In the genomic region with DNA sequence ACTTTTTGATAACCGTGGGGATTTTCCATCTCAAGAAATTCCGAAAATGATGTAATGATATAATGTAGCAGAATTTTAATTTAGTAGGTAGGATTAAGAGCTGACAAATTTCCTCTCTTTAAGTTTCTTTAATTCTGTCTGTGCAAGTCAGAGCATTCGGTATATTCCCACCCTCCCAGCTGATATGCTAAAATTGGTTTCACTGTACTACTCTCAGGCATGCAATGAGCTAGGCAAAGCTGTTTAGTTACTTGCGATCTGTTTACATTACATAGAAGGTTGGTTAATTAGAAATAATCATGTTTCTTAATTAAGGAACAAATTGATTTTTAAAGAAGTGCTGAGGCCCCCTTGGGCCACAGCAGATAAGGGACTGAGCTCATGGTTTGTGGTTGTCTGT, we compare ENCODE assay signal across 9 cellular contexts.
"Had no signal": no experiment of that assay in that cellular context is flagged by ENCODE, and none has a peak within 500 bp of the region (broad histone marks: within the 10 kb centered on the region; RNA-seq: fewer than 3 reads in every experiment).

No MANE protein-coding gene starts in this region.

- H2AFZ ChIP-seq: GM23248, GM23338 had no signal

- H3K4me1 ChIP-seq: HAP-1 had no signal

- H3K4me1 Mint-ChIP-seq: GM23338, H9 had no signal

- H3K9ac ChIP-seq: GM23248 had no signal

- H3K4me3 Mint-ChIP-seq: GM23338, H9, HFFc6 had no signal

- H3K4me2 ChIP-seq: GM23338 had no signal

- H3K4me3 ChIP-seq: GM23248, GM23338, HAP-1 had no signal

- H3K36me3 ChIP-seq: HAP-1 had no signal

- H3K9me3 ChIP-seq: HAP-1 had no signal

- DNase-seq: GM23248, GOT3, H7, H9, HCEC 1CT, HFFc6 had no signal

- H3K27ac ChIP-seq: GM23248 had no signal

- H3K9me3 Mint-ChIP-seq: GM23338, H9 had no signal

- ATAC-seq: GM23338, HCT116 had no signal

- H3K27ac Mint-ChIP-seq: GM23338, H9, HFFc6 had no signal
